In genomic region chr1:156689035-156689959, GRCh38 we compare ENCODE assay signal across 1 cellular context.
TF ChIP-seq lines count a peak whose summit lies in the region.

No MANE protein-coding gene starts in this region.

TF ChIP-seq in HepG2, 621 proteins besides CTCF, POLR2A, EP300 and RAD21 (continued from another document and continues in another):
- no peak for TF ChIP-seq NCOR1 (IDR thresholded peaks at IDR 0.05; ENCODE audit: borderline replicate concordance, low read length)
- no peak for TF ChIP-seq SOX13 (IDR thresholded peaks at IDR 0.05)
- peak in 1 of 2 experiments; percentile 28; a peak in 1 of 4 replicates for TF ChIP-seq SOX13 (CRISPR knock-in tag; conservative IDR thresholded peaks at IDR 0.05 in 1 of 2, IDR thresholded peaks at IDR 0.05 in 1 of 2)
- TF ChIP-seq ZNF441 (CRISPR knock-in tag; IDR thresholded peaks at IDR 0.05; ENCODE audit: borderline replicate concordance): 0 out of 2 replicates have a peak, but pooled peaks have one; percentile 32
- TF ChIP-seq, protein P1, sequence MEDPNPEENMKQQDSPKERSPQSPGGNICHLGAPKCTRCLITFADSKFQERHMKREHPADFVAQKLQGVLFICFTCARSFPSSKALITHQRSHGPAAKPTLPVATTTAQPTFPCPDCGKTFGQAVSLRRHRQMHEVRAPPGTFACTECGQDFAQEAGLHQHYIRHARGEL (CRISPR knock-in tag; IDR thresholded peaks at IDR 0.05): no peak
- no peak for TF ChIP-seq ZBTB38 (CRISPR knock-in tag; IDR thresholded peaks at IDR 0.05)
- 0 out of 2 replicates have a peak, but pooled peaks have one; percentile 39 for TF ChIP-seq HIC2 (CRISPR knock-in tag; IDR thresholded peaks at IDR 0.05; ENCODE audit: low read depth)
- TF ChIP-seq ZBTB25 (CRISPR knock-in tag; IDR thresholded peaks at IDR 0.05): no peak
- no peak for TF ChIP-seq ZNF615 (CRISPR knock-in tag; IDR thresholded peaks at IDR 0.05; ENCODE audit: borderline replicate concordance)
- TF ChIP-seq ZNF776 (CRISPR knock-in tag; IDR thresholded peaks at IDR 0.05): no peak
- TF ChIP-seq ARNT (IDR thresholded peaks at IDR 0.05): no peak
- TF ChIP-seq HNF4A (CRISPR knock-in tag; IDR thresholded peaks at IDR 0.05): peak; percentile 75
- TF ChIP-seq ZNF841 (CRISPR knock-in tag; IDR thresholded peaks at IDR 0.05; ENCODE audit: borderline replicate concordance): no peak
- TF ChIP-seq NFKBIZ (CRISPR knock-in tag; IDR thresholded peaks at IDR 0.05): no peak
- TF ChIP-seq ZNF20 (CRISPR knock-in tag; IDR thresholded peaks at IDR 0.05): no peak
- TF ChIP-seq RFX3 (CRISPR knock-in tag; IDR thresholded peaks at IDR 0.05): no peak
- TF ChIP-seq, protein P2, sequence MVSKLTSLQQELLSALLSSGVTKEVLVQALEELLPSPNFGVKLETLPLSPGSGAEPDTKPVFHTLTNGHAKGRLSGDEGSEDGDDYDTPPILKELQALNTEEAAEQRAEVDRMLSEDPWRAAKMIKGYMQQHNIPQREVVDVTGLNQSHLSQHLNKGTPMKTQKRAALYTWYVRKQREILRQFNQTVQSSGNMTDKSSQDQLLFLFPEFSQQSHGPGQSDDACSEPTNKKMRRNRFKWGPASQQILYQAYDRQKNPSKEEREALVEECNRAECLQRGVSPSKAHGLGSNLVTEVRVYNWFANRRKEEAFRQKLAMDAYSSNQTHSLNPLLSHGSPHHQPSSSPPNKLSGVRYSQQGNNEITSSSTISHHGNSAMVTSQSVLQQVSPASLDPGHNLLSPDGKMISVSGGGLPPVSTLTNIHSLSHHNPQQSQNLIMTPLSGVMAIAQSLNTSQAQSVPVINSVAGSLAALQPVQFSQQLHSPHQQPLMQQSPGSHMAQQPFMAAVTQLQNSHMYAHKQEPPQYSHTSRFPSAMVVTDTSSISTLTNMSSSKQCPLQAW (CRISPR knock-in tag; IDR thresholded peaks at IDR 0.05): peak; percentile 56; the same call in 1 of the 2 replicates
- no peak for TF ChIP-seq POLR2G (IDR thresholded peaks at IDR 0.05; ENCODE audit: low read depth, low read length)
- TF ChIP-seq ZBTB43 (CRISPR knock-in tag; conservative IDR thresholded peaks at IDR 0.05): no peak
- no peak for TF ChIP-seq SETDB1 (CRISPR knock-in tag; IDR thresholded peaks at IDR 0.05; ENCODE audit: borderline replicate concordance)
- 0 out of 2 replicates have a peak, but pooled peaks have one; percentile 30 for TF ChIP-seq ZNF761 (CRISPR knock-in tag; conservative IDR thresholded peaks at IDR 0.05)
- no peak for TF ChIP-seq CCAR2 (optimal IDR thresholded peaks at IDR 0.05; ENCODE audit: low read depth, low read length)
- no peak for TF ChIP-seq ZNF644 (CRISPR knock-in tag; IDR thresholded peaks at IDR 0.05; ENCODE audit: low read depth)
- TF ChIP-seq SKIL (CRISPR knock-in tag; IDR thresholded peaks at IDR 0.05; ENCODE audit: borderline replicate concordance): no peak
- TF ChIP-seq KDM6A (CRISPR knock-in tag; IDR thresholded peaks at IDR 0.05; ENCODE audit: low read depth): no peak
- no peak for TF ChIP-seq ZNF546 (CRISPR knock-in tag; conservative IDR thresholded peaks at IDR 0.05)
- no peak for TF ChIP-seq ZNF33B (CRISPR knock-in tag; IDR thresholded peaks at IDR 0.05)
- no peak for TF ChIP-seq PCBP2 (optimal IDR thresholded peaks at IDR 0.05; ENCODE audit: low read depth, low read length, poor library complexity, severe bottlenecking)
- TF ChIP-seq, protein P3, sequence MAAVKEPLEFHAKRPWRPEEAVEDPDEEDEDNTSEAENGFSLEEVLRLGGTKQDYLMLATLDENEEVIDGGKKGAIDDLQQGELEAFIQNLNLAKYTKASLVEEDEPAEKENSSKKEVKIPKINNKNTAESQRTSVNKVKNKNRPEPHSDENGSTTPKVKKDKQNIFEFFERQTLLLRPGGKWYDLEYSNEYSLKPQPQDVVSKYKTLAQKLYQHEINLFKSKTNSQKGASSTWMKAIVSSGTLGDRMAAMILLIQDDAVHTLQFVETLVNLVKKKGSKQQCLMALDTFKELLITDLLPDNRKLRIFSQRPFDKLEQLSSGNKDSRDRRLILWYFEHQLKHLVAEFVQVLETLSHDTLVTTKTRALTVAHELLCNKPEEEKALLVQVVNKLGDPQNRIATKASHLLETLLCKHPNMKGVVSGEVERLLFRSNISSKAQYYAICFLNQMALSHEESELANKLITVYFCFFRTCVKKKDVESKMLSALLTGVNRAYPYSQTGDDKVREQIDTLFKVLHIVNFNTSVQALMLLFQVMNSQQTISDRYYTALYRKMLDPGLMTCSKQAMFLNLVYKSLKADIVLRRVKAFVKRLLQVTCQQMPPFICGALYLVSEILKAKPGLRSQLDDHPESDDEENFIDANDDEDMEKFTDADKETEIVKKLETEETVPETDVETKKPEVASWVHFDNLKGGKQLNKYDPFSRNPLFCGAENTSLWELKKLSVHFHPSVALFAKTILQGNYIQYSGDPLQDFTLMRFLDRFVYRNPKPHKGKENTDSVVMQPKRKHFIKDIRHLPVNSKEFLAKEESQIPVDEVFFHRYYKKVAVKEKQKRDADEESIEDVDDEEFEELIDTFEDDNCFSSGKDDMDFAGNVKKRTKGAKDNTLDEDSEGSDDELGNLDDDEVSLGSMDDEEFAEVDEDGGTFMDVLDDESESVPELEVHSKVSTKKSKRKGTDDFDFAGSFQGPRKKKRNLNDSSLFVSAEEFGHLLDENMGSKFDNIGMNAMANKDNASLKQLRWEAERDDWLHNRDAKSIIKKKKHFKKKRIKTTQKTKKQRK (IDR thresholded peaks at IDR 0.05; ENCODE audit: low read length): no peak
- no peak for TF ChIP-seq ZNF792 (CRISPR knock-in tag; IDR thresholded peaks at IDR 0.05)
- TF ChIP-seq ZNF230 (CRISPR knock-in tag; IDR thresholded peaks at IDR 0.05): no peak
- no peak for TF ChIP-seq CHCHD3 (CRISPR knock-in tag; IDR thresholded peaks at IDR 0.05)
- no peak for TF ChIP-seq NFIC (IDR thresholded peaks at IDR 0.05; ENCODE audit: low read length)
- 0 out of 2 replicates have a peak, but pooled peaks have one; percentile 24 for TF ChIP-seq ZNF556 (CRISPR knock-in tag; IDR thresholded peaks at IDR 0.05; ENCODE audit: borderline replicate concordance)
- TF ChIP-seq PCBP1 (IDR thresholded peaks at IDR 0.05; ENCODE audit: borderline replicate concordance, low read depth, low read length): no peak
- TF ChIP-seq FOXP1 (IDR thresholded peaks at IDR 0.05): no peak
- TF ChIP-seq FOXP1 (CRISPR knock-in tag; IDR thresholded peaks at IDR 0.05): no peak
- TF ChIP-seq MTA1 (CRISPR knock-in tag; IDR thresholded peaks at IDR 0.05; ENCODE audit: borderline replicate concordance): no peak
- no peak for TF ChIP-seq ONECUT2 (CRISPR knock-in tag; IDR thresholded peaks at IDR 0.05)
- no peak for TF ChIP-seq ZNF34 (CRISPR knock-in tag; IDR thresholded peaks at IDR 0.05; ENCODE audit: borderline replicate concordance)
- 0 out of 2 replicates have a peak, but pooled peaks have one; percentile 35 for TF ChIP-seq ELF3 (CRISPR knock-in tag; IDR thresholded peaks at IDR 0.05)
- TF ChIP-seq ZC3H4 (CRISPR knock-in tag; IDR thresholded peaks at IDR 0.05; ENCODE audit: borderline replicate concordance): no peak
- TF ChIP-seq, protein P4, sequence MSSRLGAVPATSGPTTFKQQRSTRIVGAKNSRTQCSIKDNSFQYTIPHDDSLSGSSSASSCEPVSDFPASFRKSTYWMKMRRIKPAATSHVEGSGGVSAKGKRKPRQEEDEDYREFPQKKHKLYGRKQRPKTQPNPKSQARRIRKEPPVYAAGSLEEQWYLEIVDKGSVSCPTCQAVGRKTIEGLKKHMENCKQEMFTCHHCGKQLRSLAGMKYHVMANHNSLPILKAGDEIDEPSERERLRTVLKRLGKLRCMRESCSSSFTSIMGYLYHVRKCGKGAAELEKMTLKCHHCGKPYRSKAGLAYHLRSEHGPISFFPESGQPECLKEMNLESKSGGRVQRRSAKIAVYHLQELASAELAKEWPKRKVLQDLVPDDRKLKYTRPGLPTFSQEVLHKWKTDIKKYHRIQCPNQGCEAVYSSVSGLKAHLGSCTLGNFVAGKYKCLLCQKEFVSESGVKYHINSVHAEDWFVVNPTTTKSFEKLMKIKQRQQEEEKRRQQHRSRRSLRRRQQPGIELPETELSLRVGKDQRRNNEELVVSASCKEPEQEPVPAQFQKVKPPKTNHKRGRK (CRISPR knock-in tag; IDR thresholded peaks at IDR 0.05): no peak
- TF ChIP-seq ZNF747 (CRISPR knock-in tag; IDR thresholded peaks at IDR 0.05; ENCODE audit: borderline replicate concordance): no peak
- no peak for TF ChIP-seq FOXK2 (IDR thresholded peaks at IDR 0.05)
- TF ChIP-seq, protein P5, sequence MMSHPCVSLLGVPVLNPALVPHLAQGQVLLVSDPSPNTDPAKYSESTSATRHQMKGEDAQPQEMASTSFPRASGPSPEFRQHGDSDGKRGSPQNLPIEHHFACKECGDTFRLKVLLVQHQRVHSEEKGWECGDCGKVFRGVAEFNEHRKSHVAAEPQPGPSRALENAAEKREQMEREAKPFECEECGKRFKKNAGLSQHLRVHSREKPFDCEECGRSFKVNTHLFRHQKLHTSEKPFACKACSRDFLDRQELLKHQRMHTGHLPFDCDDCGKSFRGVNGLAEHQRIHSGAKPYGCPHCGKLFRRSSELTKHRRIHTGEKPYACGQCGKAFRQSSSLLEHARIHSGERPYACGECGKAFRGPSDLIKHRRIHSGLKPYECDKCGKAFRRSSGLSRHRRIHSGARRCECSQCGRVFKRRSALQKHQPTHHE (CRISPR knock-in tag; IDR thresholded peaks at IDR 0.05; ENCODE audit: borderline replicate concordance): no peak
- no peak for TF ChIP-seq NONO (IDR thresholded peaks at IDR 0.05)
- peak; percentile 23; the same call in 1 of the 2 replicates for TF ChIP-seq NONO (CRISPR knock-in tag; conservative IDR thresholded peaks at IDR 0.05)
- no peak for TF ChIP-seq ZSCAN25 (CRISPR knock-in tag; IDR thresholded peaks at IDR 0.05)
- no peak for TF ChIP-seq ZNF468 (CRISPR knock-in tag; IDR thresholded peaks at IDR 0.05)
- no peak for TF ChIP-seq RELA (CRISPR knock-in tag; IDR thresholded peaks at IDR 0.05)
- no peak for TF ChIP-seq TP53 (CRISPR knock-in tag; conservative IDR thresholded peaks at IDR 0.05)
- no peak for TF ChIP-seq SIN3A (IDR thresholded peaks at IDR 0.05; ENCODE audit: borderline replicate concordance, low read depth, low read length)
- TF ChIP-seq, protein P6, sequence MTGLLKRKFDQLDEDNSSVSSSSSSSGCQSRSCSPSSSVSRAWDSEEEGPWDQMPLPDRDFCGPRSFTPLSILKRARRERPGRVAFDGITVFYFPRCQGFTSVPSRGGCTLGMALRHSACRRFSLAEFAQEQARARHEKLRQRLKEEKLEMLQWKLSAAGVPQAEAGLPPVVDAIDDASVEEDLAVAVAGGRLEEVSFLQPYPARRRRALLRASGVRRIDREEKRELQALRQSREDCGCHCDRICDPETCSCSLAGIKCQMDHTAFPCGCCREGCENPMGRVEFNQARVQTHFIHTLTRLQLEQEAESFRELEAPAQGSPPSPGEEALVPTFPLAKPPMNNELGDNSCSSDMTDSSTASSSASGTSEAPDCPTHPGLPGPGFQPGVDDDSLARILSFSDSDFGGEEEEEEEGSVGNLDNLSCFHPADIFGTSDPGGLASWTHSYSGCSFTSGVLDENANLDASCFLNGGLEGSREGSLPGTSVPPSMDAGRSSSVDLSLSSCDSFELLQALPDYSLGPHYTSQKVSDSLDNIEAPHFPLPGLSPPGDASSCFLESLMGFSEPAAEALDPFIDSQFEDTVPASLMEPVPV (CRISPR knock-in tag; IDR thresholded peaks at IDR 0.05): no peak
- no peak for TF ChIP-seq ZNF124 (CRISPR knock-in tag; IDR thresholded peaks at IDR 0.05)
- TF ChIP-seq GATA4 (IDR thresholded peaks at IDR 0.05; ENCODE audit: borderline replicate concordance, low read depth): no peak
- no peak for TF ChIP-seq U2AF2 (IDR thresholded peaks at IDR 0.05; ENCODE audit: low read depth, low read length)
